16 cellular contexts compared by ENCODE assay signal in genomic region chr2:207226243-207226642, GRCh38.
A peak's percentile ranks its signal among the peaks of the same experiment; 100 is the strongest.
DNase-seq lines count a peak whose midpoint lies in the region; ATAC-seq and TF ChIP-seq lines count a peak whose summit lies in the region.
"Had no signal": no experiment of that assay in that cellular context is flagged by ENCODE, and none has a peak within 500 bp of the region (broad histone marks: within the 10 kb centered on the region; RNA-seq: fewer than 3 reads in every experiment).

No MANE protein-coding gene starts in this region.

- no peak overlapping the region; the same call in none of the 2 replicates for H2AK5ac ChIP-seq in IMR-90 (ENCODE audit: low read depth, low read length)

- dilution Hi-C loops in IMR-90 (cut with HindIII; ENCODE audit: low sequenced_read_pairs, unreplicated experiment) = no loop called here

- H3K27ac ChIP-seq in IMR-90 (ENCODE audit: insufficient read depth, low read length) (no peak overlapping the region), neural progenitor cell (no peak overlapping the region)

- H3K9me1 ChIP-seq in IMR-90 (ENCODE audit: insufficient read depth, low read length) = peaks cover 10% of the 10 kb centered on the region

- peak overlapping the region; percentile 69; the same call in 1 of the 2 replicates for H2BK20ac ChIP-seq in IMR-90 (ENCODE audit: low read depth, low read length)

- peak overlapping the region; percentile 74; the same call in 1 of the 2 replicates for H3K14ac ChIP-seq in IMR-90 (replicated peaks; ENCODE audit: low read depth, low read length)

- H4K20me1 ChIP-seq in IMR-90 (ENCODE audit: insufficient read depth, low read length) (no peaks in the 10 kb centered on the region), neural progenitor cell (ENCODE audit: low read depth) (no peaks in the 10 kb centered on the region)

- H3K27ac Mint-ChIP-seq in endothelial cell (ENCODE audit: unreplicated experiment) (peak overlapping the region; percentile 99), neural progenitor cell (peak overlapping the region; percentile 92)
- H3K27ac Mint-ChIP-seq in effector memory CD8-positive, alpha-beta T cell = no peak overlapping the region

- peak overlapping the region; percentile 16; the same call in 2 of the 3 replicates for H2BK15ac ChIP-seq in IMR-90 (ENCODE audit: low read depth, low read length)

- no peak overlapping the region for H2BK5ac ChIP-seq in IMR-90 (ENCODE audit: low read depth, low read length, poor library complexity, severe bottlenecking)

- H3K23ac ChIP-seq in IMR-90 (ENCODE audit: low read depth, low read length) = peak overlapping the region; percentile 14; the same call in 1 of the 2 replicates

- no peaks in the 10 kb centered on the region for H3K9me3 ChIP-seq in IMR-90 (ENCODE audit: control insufficient read depth, insufficient read depth, low read length)
- no peaks in the 10 kb centered on the region for H3K9me3 ChIP-seq in neural progenitor cell (ENCODE audit: low read depth)
- H3K9me3 ChIP-seq: adrenal gland had no signal

- TF ChIP-seq RAD21 in IMR-90 (IDR thresholded peaks at IDR 0.05; ENCODE audit: low read length) = no peak

- POLR2A ChIA-PET in IMR-90 (lab: Charles Lee; ENCODE audit: unreplicated experiment) = interaction anchor here (0.8 kb wide), 1 partner anchor 261 kb away, joined by 16 read pairs; no protein-coding TSS in a partner anchor

- no peak overlapping the region for H4K91ac ChIP-seq in IMR-90 (ENCODE audit: insufficient read depth, low read depth, low read length)

- H3K4me3 ChIP-seq in IMR-90 (ENCODE audit: insufficient read depth, low read depth, low read length) (no peak overlapping the region), neural progenitor cell (no peak overlapping the region)
- H3K4me3 ChIP-seq: adrenal gland had no signal

- TF ChIP-seq POLR2A in IMR-90 (IDR thresholded peaks at IDR 0.05; ENCODE audit: low read depth, low read length) = no peak

- CTCF ChIA-PET in IMR-90 (lab: Yijun Ruan, JAX) = interaction anchor here (0.9 to 1.4 kb wide), 2 partner anchors 28 to 60 kb away, joined by 4 to 5 read pairs; partner anchors contain the start of gene KLF7

- H3K79me1 ChIP-seq in IMR-90 (ENCODE audit: low read depth in 1 of 2, low read length in 2 of 2) = no peaks in the 10 kb centered on the region

- peaks cover 9% of the 10 kb centered on the region for H3K27me3 Mint-ChIP-seq in endothelial cell (ENCODE audit: unreplicated experiment)
- H3K27me3 Mint-ChIP-seq in neural progenitor cell (ENCODE audit: insufficient read depth, low read depth) = peaks cover 17% of the 10 kb centered on the region
- peaks cover 18 to 49% of the 10 kb centered on the region in 2 donors for H3K27me3 Mint-ChIP-seq in effector memory CD8-positive, alpha-beta T cell

- peak; percentile 65 for DNase-seq in ELR (ENCODE audit: low read depth)
- DNase-seq in IMR-90 = peak; percentile 19
- DNase-seq in endothelial cell (ENCODE audit: low spot score) = no peak
- no peak for DNase-seq in neural progenitor cell (ENCODE audit: low spot score)
- no peak for DNase-seq in effector memory CD8-positive, alpha-beta T cell
- no peak for DNase-seq in UCSD-AML1 (lab: John Stamatoyannopoulos, UW; ENCODE audit: unreplicated experiment)
- DNase-seq: activated T-cell treated with anti-CD3 and anti-CD28 coated beads for 4 hours, C1 segment of cervical spinal cord, DMS53, KG1, mesenchymal stem cell, NCI-H1417 treated with DMSO at 0.1 percent for 48 hours, NCI-H446, OCI-M1 had no signal

- peak overlapping the region; percentile 42; the same call in 1 of the 2 replicates for H3K4ac ChIP-seq in IMR-90 (ENCODE audit: low read depth, low read length)

- H3K79me2 ChIP-seq in neural progenitor cell (ENCODE audit: low read depth) = no peaks in the 10 kb centered on the region

- peaks cover 26% of the 10 kb centered on the region for H3F3A ChIP-seq in neural progenitor cell (ENCODE audit: low read depth)

- H3K18ac ChIP-seq in IMR-90 (ENCODE audit: low read depth, low read length) = no peak overlapping the region

- TF ChIP-seq CTCF in IMR-90 (conservative IDR thresholded peaks at IDR 0.05; ENCODE audit: low read depth, low read length) = no peak
- TF ChIP-seq CTCF in endothelial cell (IDR thresholded peaks at IDR 0.05; ENCODE audit: unreplicated experiment) = no peak
- TF ChIP-seq CTCF in neural progenitor cell (IDR thresholded peaks at IDR 0.05) = no peak

- no peak overlapping the region for H3K56ac ChIP-seq in IMR-90 (ENCODE audit: extremely low read depth, insufficient read depth, low read length)

- H3K4me1 Mint-ChIP-seq in endothelial cell (ENCODE audit: unreplicated experiment) (peaks cover 94% of the 10 kb centered on the region), neural progenitor cell (peaks cover 82% of the 10 kb centered on the region)
- no peaks in the 10 kb centered on the region for H3K4me1 Mint-ChIP-seq in effector memory CD8-positive, alpha-beta T cell (ENCODE audit: low read depth in 2 of 2)

- H3K36me3 ChIP-seq in IMR-90 (ENCODE audit: control insufficient read depth, insufficient read depth, low read length) (no peaks in the 10 kb centered on the region), neural progenitor cell (no peaks in the 10 kb centered on the region)
- H3K36me3 ChIP-seq: adrenal gland had no signal

- H3K36me3 Mint-ChIP-seq in endothelial cell (ENCODE audit: low read depth, unreplicated experiment) (peaks cover 3% of the 10 kb centered on the region), neural progenitor cell (peaks cover 2% of the 10 kb centered on the region)
- H3K36me3 Mint-ChIP-seq in effector memory CD8-positive, alpha-beta T cell (ENCODE audit: insufficient read depth) = no peaks in the 10 kb centered on the region

- no peaks in the 10 kb centered on the region for H3K9me3 Mint-ChIP-seq in endothelial cell (ENCODE audit: unreplicated experiment)
- peaks cover 2% of the 10 kb centered on the region for H3K9me3 Mint-ChIP-seq in neural progenitor cell
- H3K9me3 Mint-ChIP-seq in effector memory CD8-positive, alpha-beta T cell = no peaks in the 10 kb centered on the region

- peak overlapping the region; percentile 69 for H2BK120ac ChIP-seq in IMR-90 (ENCODE audit: low read depth, low read length)

- peak overlapping the region in 1 of 2 experiments; percentile 23; a peak in 3 of 4 replicates for H4K8ac ChIP-seq in IMR-90 (ENCODE audit: low read depth in 2 of 2, low read length in 2 of 2)

- H3K4me1 ChIP-seq in IMR-90 (ENCODE audit: control insufficient read depth, insufficient read depth, low read length) = peaks cover 9% of the 10 kb centered on the region
- H3K4me1 ChIP-seq in neural progenitor cell = peaks cover 58% of the 10 kb centered on the region

- H3K9ac ChIP-seq in IMR-90 (ENCODE audit: low read depth, low read length) (no peak overlapping the region), neural progenitor cell (no peak overlapping the region)

- in situ Hi-C loops in IMR-90 (cut with MboI; ENCODE audit: low sequenced_read_pairs) = no loop called here

- no peak for ATAC-seq in IMR-90 (ENCODE audit: low read depth)
- no peak for ATAC-seq in effector memory CD8-positive, alpha-beta T cell (replicated peaks)
- no peak for ATAC-seq in GM21381 (IDR thresholded peaks at IDR 0.05; ENCODE audit: unreplicated experiment)

- no peak overlapping the region for H2AK9ac ChIP-seq in IMR-90 (replicated peaks; ENCODE audit: low read depth, low read length, poor library complexity)

- H3K27me3 ChIP-seq in IMR-90 (ENCODE audit: control insufficient read depth, insufficient read depth, low read length) (no peaks in the 10 kb centered on the region), neural progenitor cell (no peaks in the 10 kb centered on the region)
- H3K27me3 ChIP-seq: adrenal gland had no signal

- H4K5ac ChIP-seq in IMR-90 (ENCODE audit: low read depth, low read length) = no peak overlapping the region

- intact Hi-C loops in IMR-90 (cut with micrococcal nuclease) = no loop called here

- H3K4me3 Mint-ChIP-seq in endothelial cell (ENCODE audit: unreplicated experiment) = no peak overlapping the region
- peak overlapping the region; percentile 61 for H3K4me3 Mint-ChIP-seq in neural progenitor cell
- no peak overlapping the region for H3K4me3 Mint-ChIP-seq in effector memory CD8-positive, alpha-beta T cell

- no peak overlapping the region for H3K4me2 ChIP-seq in IMR-90 (ENCODE audit: low read depth, low read length)
- H3K4me2 ChIP-seq in neural progenitor cell = peak overlapping the region; percentile 53

- H2AFZ ChIP-seq in IMR-90 (replicated peaks; ENCODE audit: low read length, poor library complexity) (no peak overlapping the region), neural progenitor cell (replicated peaks) (no peak overlapping the region)

- no TSS peak for BruUV-seq in IMR-90 (replicated peaks; lab: Mats Ljungman, UMichigan)

TF ChIP-seq in IMR-90, 13 proteins besides CTCF, POLR2A, EP300 and RAD21 (continues in another document):
- TF ChIP-seq ELK1 (IDR thresholded peaks at IDR 0.05; ENCODE audit: borderline replicate concordance, low read depth, low read length) = no peak
- TF ChIP-seq SMC3 (IDR thresholded peaks at IDR 0.05; ENCODE audit: low read depth, low read length) = no peak
- no peak for TF ChIP-seq CEBPB (IDR thresholded peaks at IDR 0.05; ENCODE audit: low read depth, low read length)
- no peak for TF ChIP-seq NFE2L2 (IDR thresholded peaks at IDR 0.05; ENCODE audit: low read depth, low read length)
- no peak for TF ChIP-seq FOS (IDR thresholded peaks at IDR 0.05; ENCODE audit: low read depth, low read length)
- TF ChIP-seq CHD1 (IDR thresholded peaks at IDR 0.05; ENCODE audit: low read depth, low read length) = no peak
- no peak for TF ChIP-seq MAZ (IDR thresholded peaks at IDR 0.05; ENCODE audit: borderline replicate concordance, low read depth, low read length)
- no peak for TF ChIP-seq MAFK (IDR thresholded peaks at IDR 0.05; ENCODE audit: low read depth, low read length)
- TF ChIP-seq BHLHE40 (IDR thresholded peaks at IDR 0.05; ENCODE audit: low read depth, low read length) = no peak
- no peak for TF ChIP-seq USF2 (IDR thresholded peaks at IDR 0.05; ENCODE audit: low read depth, low read length)

Comparison
In these comparisons a context has a peak if more than half of its experiments do, and no peak if none do; other contexts are left out.
1. DNase-seq: peak in ELR (single experiment) and IMR-90 (single experiment); none in endothelial cell (single experiment), neural progenitor cell (single experiment), effector memory CD8-positive, alpha-beta T cell (0 of 3) and UCSD-AML1 (single experiment).
2. H3K27ac Mint-ChIP-seq: peak in endothelial cell (single experiment) and neural progenitor cell (single experiment); none in effector memory CD8-positive, alpha-beta T cell (0 of 2).